ENCODE assay signal across 13 cellular contexts in genomic region chr7:81685263-81685868, GRCh38.
DNase-seq lines count a peak whose midpoint lies in the region; ATAC-seq, FAIRE-seq and TF ChIP-seq lines count a peak whose summit lies in the region.
"Had no signal": no experiment of that assay in that cellular context is flagged by ENCODE, and none has a peak within 500 bp of the region (broad histone marks: within the 10 kb centered on the region; RNA-seq: fewer than 3 reads in every experiment).

No MANE protein-coding gene starts in this region.

- dilution Hi-C loops in keratinocyte (cut with MboI; ENCODE audit: extremely low pct_ligation_motif_present, low sequenced_read_pairs) = no loop called here

- H3K4me3 ChIP-seq in heart right ventricle = no peak overlapping the region
- no peak overlapping the region for H3K4me3 ChIP-seq in right atrium auricular region
- H3K4me3 ChIP-seq in keratinocyte (ENCODE audit: control insufficient read depth in 2 of 3, extremely low read depth in 1 of 3, insufficient read depth in 2 of 3, low read depth in 1 of 3, low read length in 3 of 3) = no peak overlapping the region

- H3K4me1 ChIP-seq in heart right ventricle (peaks cover 0 to 16% (median 0%) of the 10 kb centered on the region in 9 donors), right atrium auricular region (peaks cover 0 to 8% of the 10 kb centered on the region in 2 donors), keratinocyte (ENCODE audit: control insufficient read depth, extremely low read depth, insufficient read depth, low read length) (peaks cover 14% of the 10 kb centered on the region)

- no peak for TF ChIP-seq CTCF in heart right ventricle (IDR thresholded peaks at IDR 0.05)
- TF ChIP-seq CTCF in right atrium auricular region (IDR thresholded peaks at IDR 0.05) = no peak
- TF ChIP-seq CTCF in WTC11 (IDR thresholded peaks at IDR 0.05) = no peak
- no peak for TF ChIP-seq CTCF in keratinocyte (optimal IDR thresholded peaks at IDR 0.05 in 1 of 3, IDR thresholded peaks at IDR 0.05 in 1 of 3, conservative IDR thresholded peaks at IDR 0.05 in 1 of 3; ENCODE audit: extremely low read depth in 1 of 3, insufficient read depth in 2 of 3, low read length in 3 of 3)

- H3K9me3 Mint-ChIP-seq in WTC11 = no peaks in the 10 kb centered on the region
- peaks cover 14% of the 10 kb centered on the region for H3K9me3 Mint-ChIP-seq in activated T-helper 17 cell treated with anti-CD3 and anti-CD28 coated beads, Interleukin-2, amount 50 U/mL, for 72 hours

- H3K36me3 ChIP-seq in heart right ventricle = no peaks in the 10 kb centered on the region
- H3K36me3 ChIP-seq in right atrium auricular region = no peaks in the 10 kb centered on the region
- H3K36me3 ChIP-seq in keratinocyte (ENCODE audit: control insufficient read depth in 2 of 2, extremely low read depth in 1 of 2, insufficient read depth in 2 of 2, low read length in 2 of 2) = no peaks in the 10 kb centered on the region

- H3K27me3 Mint-ChIP-seq in WTC11 (ENCODE audit: low read depth) = no peaks in the 10 kb centered on the region
- no peaks in the 10 kb centered on the region for H3K27me3 Mint-ChIP-seq in activated T-helper 17 cell treated with anti-CD3 and anti-CD28 coated beads, Interleukin-2, amount 50 U/mL, for 72 hours
- H3K27me3 Mint-ChIP-seq: progenitor cell of endocrine pancreas had no signal

- H3K27ac ChIP-seq in heart right ventricle (peak overlapping the region in 6 of 10 donors; percentile 6 to 53 (median 22)), right atrium auricular region (peak overlapping the region in 1 of 2 donors; percentile 6), keratinocyte (ENCODE audit: control insufficient read depth, insufficient read depth, low read length) (no peak overlapping the region)

- no peaks in the 10 kb centered on the region for H4K20me1 ChIP-seq in keratinocyte (ENCODE audit: control insufficient read depth, extremely low read depth, insufficient read depth, low read length)

- DNase-seq in heart right ventricle (no peak), right atrium auricular region (ENCODE audit: low spot score) (no peak), WTC11 (ENCODE audit: low spot score) (no peak), keratinocyte (ENCODE audit: low read depth, low spot score) (no peak), NCI-H187 treated with DMSO at 0.1 percent for 48 hours (lab: John Stamatoyannopoulos, UW) (no peak), SK-N-DZ (ENCODE audit: low spot score) (no peak)
- DNase-seq in activated naive CD4-positive, alpha-beta T cell (lab: John Stamatoyannopoulos, UW) = no peak
- DNase-seq: activated effector memory CD4-positive, alpha-beta T cell treated with Interleukin-2 at 50 U/mL for 16 hours; NCI-H526 treated with DMSO at 0.1 percent for 48 hours; stimulated activated CD4-positive, alpha-beta T cell treated with anti-CD3 and anti-CD28 coated beads, Interleukin-4, amount 100 ng/mL, for 4 hours had no signal

- H3K36me3 Mint-ChIP-seq in WTC11 = no peaks in the 10 kb centered on the region
- no peaks in the 10 kb centered on the region for H3K36me3 Mint-ChIP-seq in activated T-helper 17 cell treated with anti-CD3 and anti-CD28 coated beads, Interleukin-2, amount 50 U/mL, for 72 hours (ENCODE audit: low read depth)

- POLR2A ChIA-PET in WTC11 (lab: Charles Lee) = no interaction called here

- no peak for FAIRE-seq in keratinocyte (lab: Jason Lieb, UNC)
- FAIRE-seq: frontal cortex had no signal

- peak in 1 of 8 donors; percentile 27 for ATAC-seq in heart right ventricle
- ATAC-seq in WTC11 = no peak
- ATAC-seq in activated T-helper 17 cell treated with anti-CD3 and anti-CD28 coated beads, Interleukin-2, amount 50 U/mL, for 72 hours (replicated peaks) = no peak

- H3K9me1 ChIP-seq in keratinocyte (ENCODE audit: control insufficient read depth, extremely low read depth, insufficient read depth, low read length) = no peaks in the 10 kb centered on the region

- no peaks in the 10 kb centered on the region for H3K79me2 ChIP-seq in keratinocyte (ENCODE audit: control insufficient read depth, insufficient read depth, low read length)

- CTCF ChIA-PET in WTC11 (lab: Charles Lee) = interaction anchor here (0.9 kb wide), 1 partner anchor 11 kb away, joined by 4 read pairs; no protein-coding TSS in a partner anchor

- H3K4me1 Mint-ChIP-seq in WTC11 = peaks cover 30% of the 10 kb centered on the region
- H3K4me1 Mint-ChIP-seq in activated T-helper 17 cell treated with anti-CD3 and anti-CD28 coated beads, Interleukin-2, amount 50 U/mL, for 72 hours = no peaks in the 10 kb centered on the region

- H3K9me3 ChIP-seq in heart right ventricle = no peaks in the 10 kb centered on the region
- H3K9me3 ChIP-seq in right atrium auricular region = no peaks in the 10 kb centered on the region
- no peaks in the 10 kb centered on the region for H3K9me3 ChIP-seq in keratinocyte (ENCODE audit: control insufficient read depth, low read depth, low read length)

- H3K27ac Mint-ChIP-seq in WTC11 = peak overlapping the region; percentile 2; the same call in 1 of the 2 replicates
- H3K27ac Mint-ChIP-seq in activated T-helper 17 cell treated with anti-CD3 and anti-CD28 coated beads, Interleukin-2, amount 50 U/mL, for 72 hours = no peak overlapping the region
- H3K27ac Mint-ChIP-seq: progenitor cell of endocrine pancreas had no signal

- WGBS in heart right ventricle, 2 donors = 67 to 75% methylated on average over 3 of the region's 3 CpGs

- H3K27me3 ChIP-seq in heart right ventricle = no peaks in the 10 kb centered on the region
- no peaks in the 10 kb centered on the region for H3K27me3 ChIP-seq in right atrium auricular region
- no peaks in the 10 kb centered on the region for H3K27me3 ChIP-seq in keratinocyte (ENCODE audit: control insufficient read depth, extremely low read depth, insufficient read depth, low read length)

- peak overlapping the region; percentile 59 for H2AFZ ChIP-seq in keratinocyte (ENCODE audit: control insufficient read depth, low read length)

- intact Hi-C loops in heart right ventricle (cut with DNase I) = no loop called here

- no peak overlapping the region for H3K4me3 Mint-ChIP-seq in WTC11
- no peak overlapping the region for H3K4me3 Mint-ChIP-seq in activated T-helper 17 cell treated with anti-CD3 and anti-CD28 coated beads, Interleukin-2, amount 50 U/mL, for 72 hours

- H3K4me2 ChIP-seq in keratinocyte (ENCODE audit: control insufficient read depth, extremely low read depth, insufficient read depth, low read depth, low read length) = peak overlapping the region; percentile 55

- no peak overlapping the region for H3K9ac ChIP-seq in keratinocyte (ENCODE audit: control insufficient read depth, extremely low read depth, insufficient read depth, low read length)

TF ChIP-seq in WTC11, 78 proteins besides CTCF, POLR2A, EP300 and RAD21 (continues in another document):
- TF ChIP-seq FOXJ3 (CRISPR knock-in tag; IDR thresholded peaks at IDR 0.05; ENCODE audit: borderline replicate concordance) = no peak
- TF ChIP-seq, protein P1, sequence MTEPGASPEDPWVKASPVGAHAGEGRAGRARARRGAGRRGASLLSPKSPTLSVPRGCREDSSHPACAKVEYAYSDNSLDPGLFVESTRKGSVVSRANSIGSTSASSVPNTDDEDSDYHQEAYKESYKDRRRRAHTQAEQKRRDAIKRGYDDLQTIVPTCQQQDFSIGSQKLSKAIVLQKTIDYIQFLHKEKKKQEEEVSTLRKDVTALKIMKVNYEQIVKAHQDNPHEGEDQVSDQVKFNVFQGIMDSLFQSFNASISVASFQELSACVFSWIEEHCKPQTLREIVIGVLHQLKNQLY (CRISPR knock-in tag; IDR thresholded peaks at IDR 0.05) = no peak
- no peak for TF ChIP-seq ZNF532 (CRISPR knock-in tag; IDR thresholded peaks at IDR 0.05; ENCODE audit: borderline replicate concordance)
- TF ChIP-seq, protein P2, sequence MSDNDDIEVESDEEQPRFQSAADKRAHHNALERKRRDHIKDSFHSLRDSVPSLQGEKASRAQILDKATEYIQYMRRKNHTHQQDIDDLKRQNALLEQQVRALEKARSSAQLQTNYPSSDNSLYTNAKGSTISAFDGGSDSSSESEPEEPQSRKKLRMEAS (CRISPR knock-in tag; IDR thresholded peaks at IDR 0.05) = no peak
- TF ChIP-seq RORB (CRISPR knock-in tag; IDR thresholded peaks at IDR 0.05) = no peak
- TF ChIP-seq NR2C2 (CRISPR knock-in tag; IDR thresholded peaks at IDR 0.05) = no peak
- TF ChIP-seq GTF2I (CRISPR knock-in tag; conservative IDR thresholded peaks at IDR 0.05) = no peak
